ENCODE assay signal across 11 cellular contexts in the genomic region with DNA sequence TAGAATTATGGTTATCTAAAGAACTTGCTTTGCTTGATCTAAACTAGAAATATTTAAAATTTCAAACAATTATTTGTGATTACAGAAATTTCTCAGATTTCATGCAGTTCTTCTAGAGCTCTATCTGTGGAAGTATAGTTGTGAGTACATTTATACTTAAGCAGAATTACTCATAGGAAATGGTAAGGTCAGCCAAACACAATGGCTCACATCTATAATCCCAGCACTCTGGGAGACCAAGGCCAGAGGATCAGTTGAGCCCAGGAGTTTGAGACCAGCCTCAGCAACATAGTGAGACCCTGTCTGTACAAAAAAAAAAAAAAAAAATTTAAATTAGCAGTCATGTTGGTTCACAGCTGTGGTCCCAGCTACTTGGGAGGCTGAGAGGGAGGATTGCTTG.
"Had no signal": no experiment of that assay in that cellular context is flagged by ENCODE, and none has a peak within 500 bp of the region (broad histone marks: within the 10 kb centered on the region; RNA-seq: fewer than 3 reads in every experiment).

No MANE protein-coding gene starts in this region.

- DNase-seq: activated B cell treated with CpG ODN at 0.5 μM for 24 hours; activated CD4-positive, alpha-beta T cell treated with anti-CD3 and anti-CD28 coated beads, Interleukin-2, amount 10 ng/mL, durations not matched to agents 7 days and 5 days; activated T-cell treated with anti-CD3 and anti-CD28 coated beads for 4 hours; amniotic stem cell; hippocampal formation; naive thymus-derived CD4-positive, alpha-beta T cell; T-helper 17 cell had no signal

- ATAC-seq: naive thymus-derived CD4-positive, alpha-beta T cell; T-helper 17 cell had no signal

- H3K4me3 ChIP-seq: skin epidermis had no signal

- H3K27me3 Mint-ChIP-seq: activated B cell treated with CpG ODN at 0.5 μM for 24 hours; activated CD4-positive, alpha-beta T cell treated with anti-CD3 and anti-CD28 coated beads, Interleukin-2, amount 10 ng/mL, durations not matched to agents 7 days and 5 days; activated naive CD4-positive, alpha-beta T cell treated with anti-CD3 and anti-CD28 coated beads, Interleukin-2, amount 50 U/mL, for 24 hours; brain; naive thymus-derived CD4-positive, alpha-beta T cell; T-helper 17 cell had no signal

- H3K27ac Mint-ChIP-seq: activated B cell treated with CpG ODN at 0.5 μM for 24 hours; activated CD4-positive, alpha-beta T cell treated with anti-CD3 and anti-CD28 coated beads, Interleukin-2, amount 10 ng/mL, durations not matched to agents 7 days and 5 days; activated naive CD4-positive, alpha-beta T cell treated with anti-CD3 and anti-CD28 coated beads, Interleukin-2, amount 50 U/mL, for 24 hours; activated T-helper 2 cell treated with anti-CD3 and anti-CD28 coated beads, Interferon-gamma antibody, Interleukin-2, Interleukin-4, amounts not matched to agents 10 μg/mL and 5 μg/mL and 100 μg/mL, durations not matched to agents 14 hours and 24 hours and 36 hours; brain; naive thymus-derived CD4-positive, alpha-beta T cell; T-helper 17 cell had no signal

- H3K27ac ChIP-seq: skin epidermis had no signal

- H3K4me1 Mint-ChIP-seq: activated B cell treated with CpG ODN at 0.5 μM for 24 hours; activated CD4-positive, alpha-beta T cell treated with anti-CD3 and anti-CD28 coated beads, Interleukin-2, amount 10 ng/mL, durations not matched to agents 7 days and 5 days; activated naive CD4-positive, alpha-beta T cell treated with anti-CD3 and anti-CD28 coated beads, Interleukin-2, amount 50 U/mL, for 24 hours; T-helper 17 cell had no signal

- H3K4me3 Mint-ChIP-seq: activated B cell treated with CpG ODN at 0.5 μM for 24 hours; activated CD4-positive, alpha-beta T cell treated with anti-CD3 and anti-CD28 coated beads, Interleukin-2, amount 10 ng/mL, durations not matched to agents 7 days and 5 days; activated naive CD4-positive, alpha-beta T cell treated with anti-CD3 and anti-CD28 coated beads, Interleukin-2, amount 50 U/mL, for 24 hours; brain; naive thymus-derived CD4-positive, alpha-beta T cell; T-helper 17 cell had no signal
